ENCODE assay signal across 1 cellular context in genomic region chr4:4839471-4839810, GRCh38.
TF ChIP-seq lines count a peak whose summit lies in the region.

No MANE protein-coding gene starts in this region.

TF ChIP-seq in neural cell, 6 proteins besides CTCF, POLR2A, EP300 and RAD21 (continued from another document):
- no peak for TF ChIP-seq EZH2 (IDR thresholded peaks at IDR 0.05; ENCODE audit: borderline replicate concordance, insufficient read depth, low read length, poor library complexity, severe bottlenecking)
TF ChIP-seq in neural cell: peak in this region for 0.
